In the genomic region with DNA sequence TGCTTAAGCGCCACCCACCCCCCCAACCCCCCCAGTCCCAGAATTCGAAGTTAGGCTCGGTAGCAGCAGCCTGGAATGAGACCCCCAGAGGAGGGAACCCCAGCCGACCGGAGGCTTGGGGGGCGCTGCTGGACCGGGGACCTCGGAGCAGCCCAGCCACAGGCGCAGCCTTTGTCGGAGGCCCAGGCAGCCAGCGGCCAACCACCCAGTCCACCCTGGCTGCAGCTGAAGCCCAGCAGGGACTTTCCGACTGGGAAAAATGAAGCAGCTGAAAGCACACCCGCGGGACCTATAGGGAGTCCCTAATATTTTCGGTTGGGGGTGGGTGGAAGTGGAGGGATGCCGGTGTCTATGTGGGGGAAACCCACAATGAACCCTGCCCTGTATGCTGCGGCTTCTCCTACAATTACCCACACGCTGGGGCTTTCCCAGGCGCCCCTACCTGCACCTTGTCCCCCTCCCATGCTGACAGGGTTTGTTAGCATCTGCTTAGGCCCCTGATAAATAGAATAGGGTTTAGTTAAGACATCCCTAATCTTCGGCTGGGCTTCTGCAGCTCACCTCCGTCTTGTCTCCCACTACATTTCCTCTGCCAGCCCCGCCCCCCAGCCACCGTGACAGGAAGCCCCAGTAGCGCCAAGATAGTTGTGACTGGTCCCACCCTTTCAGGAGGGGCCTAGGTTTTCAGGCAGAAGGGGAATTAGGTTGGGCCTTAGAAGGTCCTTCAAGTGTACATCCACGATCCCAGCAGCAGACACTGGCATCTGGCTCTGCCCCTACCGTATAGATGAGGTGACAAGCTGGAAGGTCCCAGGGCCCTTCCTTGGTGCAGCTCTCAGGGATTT, we compare ENCODE assay signal across 8 cellular contexts. TPM values are rescaled to one million over a fixed set of nuclear protein-coding genes. Genes with fewer than 3 reads are reported as not detected.
A peak's percentile ranks its signal among the peaks of the same experiment; 100 is the strongest.
DNase-seq lines count a peak whose midpoint lies in the region; ATAC-seq and TF ChIP-seq lines count a peak whose summit lies in the region.

No MANE protein-coding gene starts in this region.

- CTCF ChIA-PET in Calu3 (lab: Charles Lee), result no interaction called here

- H3K79me2 ChIP-seq in GM23338 (replicated peaks; ENCODE audit: insufficient read depth), result no peaks in the 10 kb centered on the region
- peaks cover 23% of the 10 kb centered on the region for H3K79me2 ChIP-seq in OCI-LY3 (ENCODE audit: low read length)
- H3K79me2 ChIP-seq in fibroblast of lung (ENCODE audit: control insufficient read depth, insufficient read depth, low read length), result no peaks in the 10 kb centered on the region

- H3K27ac ChIP-seq in GM23338 (ENCODE audit: low read depth) (no peak overlapping the region), OCI-LY3 (ENCODE audit: low read length) (peak overlapping the region; percentile 93), fibroblast of lung (ENCODE audit: insufficient read depth, low read length) (peak overlapping the region; percentile 99), stomach smooth muscle (ENCODE audit: low read length) (peak overlapping the region; percentile 83)

- no peaks in the 10 kb centered on the region for H3K9me2 ChIP-seq in GM23338 (ENCODE audit: insufficient read depth)

- H3K9me3 Mint-ChIP-seq in Calu3 (ENCODE audit: low read depth, unreplicated experiment) (no peaks in the 10 kb centered on the region), GM23338 (peaks cover 2% of the 10 kb centered on the region; the same call in 2 of the 3 replicates), nephron progenitor cell (no peaks in the 10 kb centered on the region)
- H3K9me3 Mint-ChIP-seq in activated T-cell treated with anti-CD3 and anti-CD28 coated beads, Interleukin-2, amount 50 U/mL, for 72 hours, result no peaks in the 10 kb centered on the region

- H3K4me3 Mint-ChIP-seq in Calu3 (ENCODE audit: low read depth, unreplicated experiment) (peak overlapping the region; percentile 78), GM23338 (peak overlapping the region; percentile 70), nephron progenitor cell (peak overlapping the region; percentile 83)
- H3K4me3 Mint-ChIP-seq in activated T-cell treated with anti-CD3 and anti-CD28 coated beads, Interleukin-2, amount 50 U/mL, for 72 hours, result peak overlapping the region; percentile 88 to 90

- H3K27ac Mint-ChIP-seq in Calu3 (ENCODE audit: unreplicated experiment) (peak overlapping the region; percentile 78), GM23338 (no peak overlapping the region), nephron progenitor cell (peak overlapping the region; percentile 37)
- H3K27ac Mint-ChIP-seq in activated T-cell treated with anti-CD3 and anti-CD28 coated beads, Interleukin-2, amount 50 U/mL, for 72 hours, result peak overlapping the region; percentile 90

- H3K36me3 Mint-ChIP-seq in Calu3 (ENCODE audit: insufficient read depth, unreplicated experiment), result peaks cover 67% of the 10 kb centered on the region
- H3K36me3 Mint-ChIP-seq in GM23338 (ENCODE audit: low read depth), result peaks cover 23% of the 10 kb centered on the region
- peaks cover 0 to 6% of the 10 kb centered on the region in 2 donors for H3K36me3 Mint-ChIP-seq in activated T-cell treated with anti-CD3 and anti-CD28 coated beads, Interleukin-2, amount 50 U/mL, for 72 hours (ENCODE audit: insufficient read depth in 2 of 2)
- H3K36me3 Mint-ChIP-seq in nephron progenitor cell (ENCODE audit: low read depth), result peaks cover 12% of the 10 kb centered on the region

- peak; percentile 46 for ATAC-seq in GM23338
- ATAC-seq in activated T-cell treated with anti-CD3 and anti-CD28 coated beads, Interleukin-2, amount 50 U/mL, for 72 hours (replicated peaks in 1 of 2), result peak; percentile 42 to 58

- intact Hi-C loops in Calu3 (cut with micrococcal nuclease; ENCODE audit: unreplicated experiment), result no loop called here

- H3K36me3 ChIP-seq in GM23338 (ENCODE audit: insufficient read depth) (peaks cover 8% of the 10 kb centered on the region), OCI-LY3 (replicated peaks; ENCODE audit: low read depth, low read length) (peaks cover 21% of the 10 kb centered on the region), fibroblast of lung (ENCODE audit: control insufficient read depth, insufficient read depth, low read length) (peaks cover 9% of the 10 kb centered on the region), stomach smooth muscle (ENCODE audit: control insufficient read depth in 2 of 2, insufficient read depth in 2 of 2, low read length in 2 of 2) (peaks cover 10 to 22% of the 10 kb centered on the region in 2 donors)

- H3K4me3 ChIP-seq in GM23338 (peak overlapping the region; percentile 69), OCI-LY3 (ENCODE audit: low read length) (peak overlapping the region; percentile 88), fibroblast of lung (replicated peaks in 1 of 4; ENCODE audit: control extremely low read depth in 1 of 4, insufficient read depth in 1 of 4, low read depth in 3 of 4, low read length in 4 of 4) (peak overlapping the region; percentile 66 to 88 (median 82)), stomach smooth muscle (ENCODE audit: low read length in 2 of 2) (peak overlapping the region; percentile 86 to 91)

- peaks cover 16% of the 10 kb centered on the region for H3K4me1 Mint-ChIP-seq in Calu3 (ENCODE audit: low read depth, unreplicated experiment)
- peaks cover 45% of the 10 kb centered on the region for H3K4me1 Mint-ChIP-seq in GM23338
- peaks cover 68% of the 10 kb centered on the region for H3K4me1 Mint-ChIP-seq in activated T-cell treated with anti-CD3 and anti-CD28 coated beads, Interleukin-2, amount 50 U/mL, for 72 hours (ENCODE audit: low read depth)
- H3K4me1 Mint-ChIP-seq in nephron progenitor cell, result peaks cover 75% of the 10 kb centered on the region

- H3K27me3 ChIP-seq in GM23338 (ENCODE audit: insufficient read depth), result peaks cover 28% of the 10 kb centered on the region
- H3K27me3 ChIP-seq in OCI-LY3 (ENCODE audit: low read depth, low read length), result no peaks in the 10 kb centered on the region
- no peaks in the 10 kb centered on the region for H3K27me3 ChIP-seq in fibroblast of lung (ENCODE audit: control insufficient read depth, insufficient read depth, low read length)
- no peaks in the 10 kb centered on the region for H3K27me3 ChIP-seq in stomach smooth muscle (ENCODE audit: control insufficient read depth in 1 of 2, insufficient read depth in 2 of 2, low read length in 2 of 2)

- H4K20me1 ChIP-seq in GM23338 (replicated peaks; ENCODE audit: insufficient read depth) (peaks cover 3% of the 10 kb centered on the region; the same call in 1 of the 2 replicates), OCI-LY3 (ENCODE audit: insufficient read depth, low read length) (no peaks in the 10 kb centered on the region), fibroblast of lung (ENCODE audit: control insufficient read depth, extremely low read depth, insufficient read depth, low read length) (no peaks in the 10 kb centered on the region)

- BruUV-seq in Calu3 (replicated peaks; lab: Mats Ljungman, UMichigan), result no TSS peak

- H2AFZ ChIP-seq in GM23338 (peak overlapping the region; percentile 74; the same call in 1 of the 2 replicates), OCI-LY3 (ENCODE audit: low read depth, low read length) (no peak overlapping the region), fibroblast of lung (ENCODE audit: low read length) (peak overlapping the region; percentile 22)

- TF ChIP-seq CTCF in Calu3 (IDR thresholded peaks at IDR 0.05; ENCODE audit: unreplicated experiment) (no peak), GM23338 (conservative IDR thresholded peaks at IDR 0.05; ENCODE audit: low read depth in 2 of 2) (peak; percentile 16 to 56; a peak in 2 of 4 replicates), OCI-LY3 (IDR thresholded peaks at IDR 0.05; ENCODE audit: low read depth, low read length) (no peak), fibroblast of lung (conservative IDR thresholded peaks at IDR 0.05 in 1 of 2, IDR thresholded peaks at IDR 0.05 in 1 of 2; ENCODE audit: low read depth in 1 of 2, low read length in 2 of 2) (no peak), nephron progenitor cell (IDR thresholded peaks at IDR 0.05) (no peak)

- DNase-seq in Calu3 (peak; percentile 57), GM23338 (ENCODE audit: low spot score) (peak; percentile 77), fibroblast of lung (ENCODE audit: low read depth in 2 of 2) (peak; percentile 46 to 52), nephron progenitor cell (peak; percentile 65), retina (no peak)
- DNase-seq in activated T-cell treated with anti-CD3 and anti-CD28 coated beads, Interleukin-2, amount 50 U/mL, for 72 hours, result peak; percentile 79 to 81

- H3K4me1 ChIP-seq in GM23338 (ENCODE audit: insufficient read depth) (peaks cover 32% of the 10 kb centered on the region), OCI-LY3 (ENCODE audit: low read length) (peaks cover 44% of the 10 kb centered on the region), fibroblast of lung (ENCODE audit: control insufficient read depth, extremely low read depth, insufficient read depth, low read length) (peaks cover 20% of the 10 kb centered on the region), stomach smooth muscle (ENCODE audit: control insufficient read depth, insufficient read depth, low read length) (peaks cover 43% of the 10 kb centered on the region)

- H3K9me3 ChIP-seq in OCI-LY3 (ENCODE audit: insufficient read depth, low read length), result no peaks in the 10 kb centered on the region
- H3K9me3 ChIP-seq in fibroblast of lung (ENCODE audit: control insufficient read depth, insufficient read depth, low read depth, low read length), result no peaks in the 10 kb centered on the region
- no peaks in the 10 kb centered on the region for H3K9me3 ChIP-seq in stomach smooth muscle (ENCODE audit: control insufficient read depth in 2 of 2, low read length in 2 of 2)

- peak overlapping the region; percentile 96 for H3K4me2 ChIP-seq in GM23338
- H3K4me2 ChIP-seq in OCI-LY3 (ENCODE audit: low read length), result peak overlapping the region; percentile 81
- H3K4me2 ChIP-seq in fibroblast of lung (ENCODE audit: extremely low read depth, insufficient read depth, low read length), result peak overlapping the region; percentile 87

- peaks cover 40% of the 10 kb centered on the region; the same call in 1 of the 2 replicates for H3F3A ChIP-seq in GM23338 (replicated peaks; ENCODE audit: low read depth)

- no peaks in the 10 kb centered on the region for H3K27me3 Mint-ChIP-seq in Calu3 (ENCODE audit: unreplicated experiment)
- peaks cover 49% of the 10 kb centered on the region for H3K27me3 Mint-ChIP-seq in GM23338 (ENCODE audit: insufficient read depth, low read depth, poor library complexity)
- no peaks in the 10 kb centered on the region for H3K27me3 Mint-ChIP-seq in activated T-cell treated with anti-CD3 and anti-CD28 coated beads, Interleukin-2, amount 50 U/mL, for 72 hours (ENCODE audit: low read depth)
- peaks cover 4% of the 10 kb centered on the region for H3K27me3 Mint-ChIP-seq in nephron progenitor cell (ENCODE audit: low read depth, poor library complexity)

- H3K9ac ChIP-seq in OCI-LY3 (ENCODE audit: low read length) (peak overlapping the region; percentile 76), fibroblast of lung (ENCODE audit: insufficient read depth, low read length) (peak overlapping the region; percentile 88), stomach smooth muscle (ENCODE audit: low read length in 2 of 2) (peak overlapping the region; percentile 76 to 92)

RNA-seq across cellular contexts. Expression of a gene that starts 0.8 kb away (rescaled TPM):
- total RNA-seq in Calu3 (2022), result 7.1 and 8.2 TPM in 2 replicates
- total RNA-seq in GM23338 (2014; rRNA removed; shearing (Covaris generic)), result 8.6 and 8.7 TPM in 2 replicates
- 35.2 and 39.7 TPM in 2 replicates for polyA plus RNA-seq in GM23338 (2016; fragmentation: Nextera tagmentation; extraction: Ambion mirVana)
- total RNA-seq in activated T-cell treated with anti-CD3 and anti-CD28 coated beads, Interleukin-2, amount 50 U/mL, for 72 hours, result 10 to 100 TPM; 20.0 to 24.6 TPM
- total RNA-seq in fibroblast of lung, result 7.4 and 12.4 TPM in 2 replicates
- 9.4 and 10.1 TPM in 2 replicates for polyA plus RNA-seq in fibroblast of lung
- polyA plus RNA-seq in fibroblast of lung (2012), result 16.7 and 17.0 TPM in 2 replicates
- 5.7 and 6.6 TPM in 2 replicates for polyA minus RNA-seq in fibroblast of lung (ENCODE audit: low replicate concordance)

RNA-seq across cellular contexts. Expression of a gene that starts 4.2 kb away (rescaled TPM):
- 6.6 and 7.6 TPM in 2 replicates for total RNA-seq in Calu3 (2022)
- total RNA-seq in GM23338 (2014; rRNA removed; shearing (Covaris generic)), result 3.5 and 3.8 TPM in 2 replicates
- 1.7 and 2.5 TPM in 2 replicates for polyA plus RNA-seq in GM23338 (2016; fragmentation: Nextera tagmentation; extraction: Ambion mirVana)
- total RNA-seq in activated T-cell treated with anti-CD3 and anti-CD28 coated beads, Interleukin-2, amount 50 U/mL, for 72 hours, result 1 to 10 TPM; 3.7 to 4.6 TPM
- 1.3 and 2.3 TPM in 2 replicates for total RNA-seq in fibroblast of lung
- 2.0 and 2.6 TPM in 2 replicates for polyA plus RNA-seq in fibroblast of lung
- polyA plus RNA-seq in fibroblast of lung (2012), result 1.7 and 2.4 TPM in 2 replicates
- polyA minus RNA-seq in fibroblast of lung (ENCODE audit: low replicate concordance), result 0.85 and 3.8 TPM in 2 replicates

RNA-seq across cellular contexts. Expression of a gene that starts 7.7 kb away (rescaled TPM):
- total RNA-seq in Calu3 (2022) (not detected in 2 replicates), fibroblast of lung (not detected in 2 replicates)
- total RNA-seq in GM23338 (2014; rRNA removed; shearing (Covaris generic)), result not detected in 2 replicates
- polyA plus RNA-seq in GM23338 (2016; fragmentation: Nextera tagmentation; extraction: Ambion mirVana) (0.21 and 0.42 TPM in 2 replicates), fibroblast of lung (not detected in 2 replicates)
- total RNA-seq in activated T-cell treated with anti-CD3 and anti-CD28 coated beads, Interleukin-2, amount 50 U/mL, for 72 hours, result under 1 TPM in 1 of 2 donors, not detected in 1; 0.21 TPM
- 0.06 and 0.12 TPM in 2 replicates for polyA plus RNA-seq in fibroblast of lung (2012)
- polyA minus RNA-seq in fibroblast of lung (ENCODE audit: low replicate concordance), result not detected in 2 replicates

RNA-seq across cellular contexts. Expression of a gene that starts 20.9 kb away (rescaled TPM):
- total RNA-seq in Calu3 (2022) (31.6 and 35.5 TPM in 2 replicates), fibroblast of lung (12.1 and 17.5 TPM in 2 replicates)
- total RNA-seq in GM23338 (2014; rRNA removed; shearing (Covaris generic)), result 4.7 and 7.7 TPM in 2 replicates
- polyA plus RNA-seq in GM23338 (2016; fragmentation: Nextera tagmentation; extraction: Ambion mirVana) (8.1 and 8.2 TPM in 2 replicates), fibroblast of lung (15.8 TPM in 2 replicates)
- 10 to 100 TPM in 1 of 2 donors, 1 to 10 TPM in 1; 9.8 to 10.5 TPM for total RNA-seq in activated T-cell treated with anti-CD3 and anti-CD28 coated beads, Interleukin-2, amount 50 U/mL, for 72 hours
- polyA plus RNA-seq in fibroblast of lung (2012), result 17.3 and 17.7 TPM in 2 replicates
- 14.8 and 25.6 TPM in 2 replicates for polyA minus RNA-seq in fibroblast of lung (ENCODE audit: low replicate concordance)

RNA-seq across cellular contexts. Expression of a gene that starts 21.0 kb away (rescaled TPM):
- total RNA-seq in Calu3 (2022) (178 and 186 TPM in 2 replicates), fibroblast of lung (246 and 277 TPM in 2 replicates)
- 249 and 274 TPM in 2 replicates for total RNA-seq in GM23338 (2014; rRNA removed; shearing (Covaris generic))
- polyA plus RNA-seq in GM23338 (2016; fragmentation: Nextera tagmentation; extraction: Ambion mirVana) (224 and 228 TPM in 2 replicates), fibroblast of lung (492 and 721 TPM in 2 replicates)
- 100 to 1,000 TPM; 241 to 276 TPM for total RNA-seq in activated T-cell treated with anti-CD3 and anti-CD28 coated beads, Interleukin-2, amount 50 U/mL, for 72 hours
- polyA plus RNA-seq in fibroblast of lung (2012), result 257 and 360 TPM in 2 replicates
- 574 and 681 TPM in 2 replicates for polyA minus RNA-seq in fibroblast of lung (ENCODE audit: low replicate concordance)

Comparison
In these comparisons a context has a peak if more than half of its experiments do, and no peak if none do; other contexts are left out.
1. CTCF ChIP-seq: peak in GM23338 (2 of 2); none in Calu3 (single experiment), OCI-LY3 (single experiment), fibroblast of lung (0 of 2) and nephron progenitor cell (single experiment).
2. Peak in every context shown above with its lines, with median percentiles within 50 percentile points of each other: H3K4me3 Mint-ChIP-seq, H3K4me2 ChIP-seq, H3K4me3 ChIP-seq and H3K9ac ChIP-seq.